Comparison of ENCODE assay signal across 18 cellular contexts in genomic region chr18:75937306-75937705, GRCh38.
DNase-seq lines count a peak whose midpoint lies in the region; ATAC-seq, FAIRE-seq and TF ChIP-seq lines count a peak whose summit lies in the region.
"Had no signal": no experiment of that assay in that cellular context is flagged by ENCODE, and none has a peak within 500 bp of the region (broad histone marks: within the 10 kb centered on the region; RNA-seq: fewer than 3 reads in every experiment).

No MANE protein-coding gene starts in this region.

- H3K27ac ChIP-seq in HUES64 (ENCODE audit: low read depth, low read length) (peak overlapping the region; percentile 78; the same call in 1 of the 2 replicates), endodermal cell (ENCODE audit: low read depth, low read length) (no peak overlapping the region), iPS-20b (ENCODE audit: low read length) (no peak overlapping the region), PC-9 (no peak overlapping the region)
- H3K27ac ChIP-seq: 22Rv1 had no signal

- no peaks in the 10 kb centered on the region for H3K27me3 ChIP-seq in HUES64 (ENCODE audit: insufficient read depth, low read length)
- H3K27me3 ChIP-seq in endodermal cell (ENCODE audit: control insufficient read depth, insufficient read depth, low read length, poor library complexity, severe bottlenecking) = no peaks in the 10 kb centered on the region
- no peaks in the 10 kb centered on the region for H3K27me3 ChIP-seq in iPS-20b (ENCODE audit: insufficient read depth, low read length)
- H3K27me3 ChIP-seq in PC-9 (ENCODE audit: insufficient read depth, low read depth) = peaks cover 31% of the 10 kb centered on the region

- H3K36me3 Mint-ChIP-seq in endodermal cell (ENCODE audit: low read depth) = peaks cover 3% of the 10 kb centered on the region
- no peaks in the 10 kb centered on the region for H3K36me3 Mint-ChIP-seq in activated CD8-positive, alpha-beta T cell treated with anti-CD3 and anti-CD28 coated beads, Interleukin-2, amount 10 ng/mL, durations not matched to agents 7 days and 5 days (ENCODE audit: low read depth)
- H3K36me3 Mint-ChIP-seq: CD14-positive monocyte; CD8-positive, alpha-beta T cell had no signal

- H3K27ac Mint-ChIP-seq in endodermal cell = no peak overlapping the region
- no peak overlapping the region for H3K27ac Mint-ChIP-seq in activated CD8-positive, alpha-beta T cell treated with anti-CD3 and anti-CD28 coated beads, Interleukin-2, amount 10 ng/mL, durations not matched to agents 7 days and 5 days
- H3K27ac Mint-ChIP-seq: CD14-positive monocyte; CD8-positive, alpha-beta T cell had no signal

- no peaks in the 10 kb centered on the region; the same call in 1 of the 2 replicates for H4K20me1 ChIP-seq in PC-9 (ENCODE audit: insufficient read depth)

- H3K4me3 Mint-ChIP-seq in endodermal cell = no peak overlapping the region
- H3K4me3 Mint-ChIP-seq in activated CD8-positive, alpha-beta T cell treated with anti-CD3 and anti-CD28 coated beads, Interleukin-2, amount 10 ng/mL, durations not matched to agents 7 days and 5 days = no peak overlapping the region
- H3K4me3 Mint-ChIP-seq: CD14-positive monocyte; CD8-positive, alpha-beta T cell had no signal

- no peaks in the 10 kb centered on the region for H3K27me3 Mint-ChIP-seq in endodermal cell (ENCODE audit: insufficient read depth)
- no peaks in the 10 kb centered on the region for H3K27me3 Mint-ChIP-seq in activated CD8-positive, alpha-beta T cell treated with anti-CD3 and anti-CD28 coated beads, Interleukin-2, amount 10 ng/mL, durations not matched to agents 7 days and 5 days (ENCODE audit: low read depth)

- H3K9me2 ChIP-seq in PC-9 (ENCODE audit: insufficient read depth) = no peaks in the 10 kb centered on the region

- H3K9me3 ChIP-seq in HUES64 (ENCODE audit: insufficient read depth, low read depth, low read length) (peaks cover 12% of the 10 kb centered on the region; the same call in 1 of the 2 replicates), endodermal cell (ENCODE audit: control insufficient read depth, low read length) (peaks cover 5% of the 10 kb centered on the region), iPS-20b (ENCODE audit: insufficient read depth, low read depth, low read length) (peaks cover 5% of the 10 kb centered on the region), PC-9 (ENCODE audit: insufficient read depth, low read depth) (no peaks in the 10 kb centered on the region)

- H3K4me1 ChIP-seq in HUES64 (ENCODE audit: insufficient read depth, low read length) (peaks cover 13% of the 10 kb centered on the region; the same call in 1 of the 2 replicates), endodermal cell (ENCODE audit: control insufficient read depth, insufficient read depth, low read length) (peaks cover 4% of the 10 kb centered on the region), iPS-20b (ENCODE audit: insufficient read depth, low read length) (peaks cover 13% of the 10 kb centered on the region; the same call in 1 of the 2 replicates), PC-9 (replicated peaks; ENCODE audit: insufficient read depth) (no peaks in the 10 kb centered on the region)

- ATAC-seq in activated CD8-positive, alpha-beta T cell treated with anti-CD3 and anti-CD28 coated beads, Interleukin-2, amount 10 ng/mL, durations not matched to agents 7 days and 5 days = no peak
- ATAC-seq: CD8-positive, alpha-beta T cell; HepG2 had no signal

- WGBS in HUES64 = 10% methylated on average over 2 of the region's 2 CpGs
- WGBS in endodermal cell (ENCODE audit: insufficient coverage in 1 of 2, insufficient read length in 1 of 2), 2 experiments = 14% methylated on average over 2 of the region's 2 CpGs; no CpG with 5 or more reads in 1 of the 2 experiments

- peaks cover 7% of the 10 kb centered on the region for H3K4me1 Mint-ChIP-seq in endodermal cell
- H3K4me1 Mint-ChIP-seq in activated CD8-positive, alpha-beta T cell treated with anti-CD3 and anti-CD28 coated beads, Interleukin-2, amount 10 ng/mL, durations not matched to agents 7 days and 5 days (ENCODE audit: low read depth) = no peaks in the 10 kb centered on the region
- H3K4me1 Mint-ChIP-seq: CD14-positive monocyte had no signal

- no peaks in the 10 kb centered on the region for H3K79me2 ChIP-seq in PC-9 (ENCODE audit: low read depth)

- H3F3A ChIP-seq in PC-9 (ENCODE audit: insufficient read depth, low read depth) = no peaks in the 10 kb centered on the region

- peak overlapping the region; percentile 18; the same call in 1 of the 2 replicates for H3K4me3 ChIP-seq in HUES64 (ENCODE audit: low read length)
- peak overlapping the region; percentile 32 for H3K4me3 ChIP-seq in endodermal cell (ENCODE audit: low read length)
- H3K4me3 ChIP-seq in iPS-20b (ENCODE audit: low read length) = peak overlapping the region; percentile 25
- H3K4me3 ChIP-seq in PC-9 = no peak overlapping the region

- DNase-seq in D721Med (ENCODE audit: insufficient read length, low spot score) (no peak), endodermal cell (no peak), PC-9 (no peak), NCI-H226 (no peak), NCI-H1694 (lab: John Stamatoyannopoulos, UW) (no peak)
- no peak for DNase-seq in activated CD8-positive, alpha-beta T cell treated with anti-CD3 and anti-CD28 coated beads, Interleukin-2, amount 10 ng/mL, durations not matched to agents 7 days and 5 days
- DNase-seq: CD8-positive, alpha-beta T cell; COR-L47; DND-41; GDM1; H7 had no signal

- FAIRE-seq in D721Med (lab: Jason Lieb, UNC) = peak; percentile 35
- FAIRE-seq: GM12892, GM19239, HepG2 had no signal

- TF ChIP-seq CTCF in D721Med (IDR thresholded peaks at IDR 0.05; ENCODE audit: insufficient read depth, missing control alignments) (no peak), endodermal cell (conservative IDR thresholded peaks at IDR 0.05) (no peak), PC-9 (conservative IDR thresholded peaks at IDR 0.05) (no peak)

- CTCF ChIA-PET in PC-9 (lab: Charles Lee) = no interaction called here
- CTCF ChIA-PET in activated CD8-positive, alpha-beta T cell treated with anti-CD3 and anti-CD28 coated beads, Interleukin-2, amount 10 ng/mL, durations not matched to agents 7 days and 5 days (lab: Charles Lee) = no interaction called here

- H3K9ac ChIP-seq in HUES64 (ENCODE audit: low read depth, low read length) = no peak overlapping the region
- no peak overlapping the region for H3K9ac ChIP-seq in endodermal cell (ENCODE audit: extremely low read depth, low read length, poor library complexity, severe bottlenecking)
- no peak overlapping the region for H3K9ac ChIP-seq in iPS-20b (ENCODE audit: low read depth, low read length)

- BruUV-seq in PC-9 (replicated peaks; lab: Mats Ljungman, UMichigan) = no TSS peak

- no peak overlapping the region for H3K4me2 ChIP-seq in PC-9

- H2AFZ ChIP-seq in PC-9 = no peak overlapping the region

- intact Hi-C loops in PC-9 (cut with micrococcal nuclease; ENCODE audit: unreplicated experiment) = no loop called here

- peaks cover 10% of the 10 kb centered on the region for H3K9me3 Mint-ChIP-seq in endodermal cell
- H3K9me3 Mint-ChIP-seq in activated CD8-positive, alpha-beta T cell treated with anti-CD3 and anti-CD28 coated beads, Interleukin-2, amount 10 ng/mL, durations not matched to agents 7 days and 5 days (ENCODE audit: insufficient read depth) = no peaks in the 10 kb centered on the region

- POLR2A ChIA-PET in PC-9 (lab: Charles Lee; ENCODE audit: unreplicated experiment) = no interaction called here
- POLR2A ChIA-PET in activated CD8-positive, alpha-beta T cell treated with anti-CD3 and anti-CD28 coated beads, Interleukin-2, amount 10 ng/mL, durations not matched to agents 7 days and 5 days (lab: Charles Lee) = no interaction called here

- H3K36me3 ChIP-seq in HUES64 (ENCODE audit: insufficient read depth, low read length) (no peaks in the 10 kb centered on the region), endodermal cell (ENCODE audit: control insufficient read depth, insufficient read depth, low read length) (no peaks in the 10 kb centered on the region), iPS-20b (ENCODE audit: insufficient read depth, low read depth, low read length) (no peaks in the 10 kb centered on the region), PC-9 (ENCODE audit: low read depth) (no peaks in the 10 kb centered on the region)
